23 cellular contexts compared by ENCODE assay signal in genomic region chr3:111965484-111965883, GRCh38. TPM values are rescaled to one million over a fixed set of nuclear protein-coding genes. Genes with fewer than 3 reads are reported as not detected.
"Had no signal": no experiment of that assay in that cellular context is flagged by ENCODE, and none has a peak within 500 bp of the region (broad histone marks: within the 10 kb centered on the region; RNA-seq: fewer than 3 reads in every experiment).

No MANE protein-coding gene starts in this region.

- H3K4me3 Mint-ChIP-seq: memory B cell, mesothelial cell of epicardium, natural killer cell, neural crest cell had no signal

- H3K4me3 ChIP-seq: coronary artery, heart left ventricle, left lung, lower lobe of right lung, stomach had no signal

- H3K27ac ChIP-seq: coronary artery, left lung, lower lobe of right lung, stomach had no signal

- H3K27me3 ChIP-seq: heart left ventricle, left lung, stomach had no signal

- H3K36me3 Mint-ChIP-seq: memory B cell, mesothelial cell of epicardium had no signal

- H3K27ac Mint-ChIP-seq: memory B cell, mesothelial cell of epicardium, natural killer cell had no signal

- DNase-seq: effector CD8-positive, alpha-beta T cell; heart left ventricle; hippocampal formation; islet precursor cell; left lung; lower lobe of right lung; natural killer cell; posterior cingulate gyrus; stimulated activated CD4-positive, alpha-beta T cell treated with anti-CD3 and anti-CD28 coated beads, Interleukin-2, amount 100 ng/mL, for 24 hours; stimulated activated CD4-positive, alpha-beta T cell treated with anti-CD3 and anti-CD28 coated beads, Interleukin-4, amount 100 ng/mL, for 4 hours; stimulated activated naive CD4-positive, alpha-beta T cell; stomach; trophoblast cell had no signal

- H3K9me3 ChIP-seq: heart left ventricle, left lung, lower lobe of right lung, stomach had no signal

- H3K27me3 Mint-ChIP-seq: memory B cell had no signal

- H3K9me3 Mint-ChIP-seq: memory B cell, mesothelial cell of epicardium, natural killer cell had no signal

- ATAC-seq: esophagus mucosa, heart left ventricle, left lung, lower lobe of right lung, natural killer cell, sciatic nerve had no signal

RNA-seq across cellular contexts. Expression of gene TAGLN3, which starts 33.2 kb away (rescaled TPM):
- total RNA-seq: dermis microvascular lymphatic vessel endothelial cell, esophagus mucosa, mucosa of gallbladder, natural killer cell, osteocyte, pulmonary artery endothelial cell had no signal
